10 cellular contexts compared by ENCODE assay signal in genomic region chr5:171528865-171529264, GRCh38.
"Had no signal": no experiment of that assay in that cellular context is flagged by ENCODE, and none has a peak within 500 bp of the region (broad histone marks: within the 10 kb centered on the region; RNA-seq: fewer than 3 reads in every experiment).

No MANE protein-coding gene starts in this region.

- H3K9me3 Mint-ChIP-seq: HFFc6 had no signal

- FAIRE-seq: HepG2 had no signal

- H2AFZ ChIP-seq: GM23248 had no signal

- H3K27ac Mint-ChIP-seq: HFFc6 had no signal

- H3K4me3 Mint-ChIP-seq: HFFc6 had no signal

- H3K27ac ChIP-seq: GM23248, HL-60 had no signal

- H3K9ac ChIP-seq: GM23248 had no signal

- DNase-seq: GM23248, GOT3, H7, HFFc6, IMR-90, KBM-7 had no signal

- H3K36me3 ChIP-seq: HAP-1 had no signal

- ATAC-seq: HCT116, HepG2 had no signal

- H3K4me1 ChIP-seq: HAP-1 had no signal

- H3K9me3 ChIP-seq: HAP-1 had no signal

- H3K4me3 ChIP-seq: GM23248, HAP-1 had no signal
